ENCODE assay signal across 1 cellular context in genomic region chr20:53869466-53870258, GRCh38.
TF ChIP-seq lines count a peak whose summit lies in the region.

No MANE protein-coding gene starts in this region.

TF ChIP-seq in HepG2, 621 proteins besides CTCF, POLR2A, EP300 and RAD21 (continued from another document):
- TF ChIP-seq SRF (IDR thresholded peaks at IDR 0.05; ENCODE audit: low read depth, low read length) (peak; percentile 51; the same call in 1 of the 2 replicates), ZC3H4 (CRISPR knock-in tag; IDR thresholded peaks at IDR 0.05; ENCODE audit: borderline replicate concordance) (no peak), ZSCAN22 (CRISPR knock-in tag; IDR thresholded peaks at IDR 0.05) (no peak), ZNF703 (CRISPR knock-in tag; IDR thresholded peaks at IDR 0.05; ENCODE audit: borderline replicate concordance) (no peak), ZBTB21 (CRISPR knock-in tag; IDR thresholded peaks at IDR 0.05) (no peak), RBAK (CRISPR knock-in tag; IDR thresholded peaks at IDR 0.05) (no peak), ZNF292 (CRISPR knock-in tag; IDR thresholded peaks at IDR 0.05; ENCODE audit: borderline replicate concordance, low read depth) (peak; percentile 96), ZNF431 (CRISPR knock-in tag; IDR thresholded peaks at IDR 0.05; ENCODE audit: borderline replicate concordance, low read depth) (no peak), PLSCR1 (CRISPR knock-in tag; IDR thresholded peaks at IDR 0.05; ENCODE audit: borderline replicate concordance) (no peak), ZNF235 (CRISPR knock-in tag; IDR thresholded peaks at IDR 0.05; ENCODE audit: borderline replicate concordance) (no peak), ZNF543 (CRISPR knock-in tag; IDR thresholded peaks at IDR 0.05) (no peak), SMAD3 (CRISPR knock-in tag; IDR thresholded peaks at IDR 0.05) (peak; percentile 95), DMAP1 (CRISPR knock-in tag; IDR thresholded peaks at IDR 0.05) (peak; percentile 83), HDAC2 (CRISPR knock-in tag; IDR thresholded peaks at IDR 0.05) (peak; percentile 94), PAWR (CRISPR knock-in tag; IDR thresholded peaks at IDR 0.05; ENCODE audit: borderline replicate concordance) (no peak), HMG20A (CRISPR knock-in tag; IDR thresholded peaks at IDR 0.05; ENCODE audit: borderline replicate concordance) (peak; percentile 88), AHR (CRISPR knock-in tag; IDR thresholded peaks at IDR 0.05) (peak; percentile 57; the same call in 1 of the 2 replicates), ZNF451 (CRISPR knock-in tag; IDR thresholded peaks at IDR 0.05) (no peak), HMGXB4 (CRISPR knock-in tag; IDR thresholded peaks at IDR 0.05; ENCODE audit: borderline replicate concordance in 1 of 2, low read depth in 1 of 2) (peak; percentile 69 to 98), SP5 (CRISPR knock-in tag; IDR thresholded peaks at IDR 0.05; ENCODE audit: borderline replicate concordance, low read depth) (peak; percentile 76), ZFP36L1 (CRISPR knock-in tag; IDR thresholded peaks at IDR 0.05) (peak; percentile 85; the same call in 1 of the 2 replicates), SKI (IDR thresholded peaks at IDR 0.05; ENCODE audit: partially characterized antibody) (peak; percentile 59), ZSCAN25 (CRISPR knock-in tag; IDR thresholded peaks at IDR 0.05) (no peak; the same call in 1 of the 2 replicates), ETV5 (CRISPR knock-in tag; IDR thresholded peaks at IDR 0.05; ENCODE audit: borderline replicate concordance) (peak; percentile 57; the same call in 1 of the 2 replicates), KDM5B (CRISPR knock-in tag; IDR thresholded peaks at IDR 0.05; ENCODE audit: borderline replicate concordance) (no peak), FOXO1 (CRISPR knock-in tag; IDR thresholded peaks at IDR 0.05) (peak; percentile 90), ZKSCAN8 (CRISPR knock-in tag; IDR thresholded peaks at IDR 0.05; ENCODE audit: borderline replicate concordance) (peak; percentile 97; the same call in 1 of the 2 replicates), FOXA3 (CRISPR knock-in tag; IDR thresholded peaks at IDR 0.05) (peak; percentile 91), PCBP2 (optimal IDR thresholded peaks at IDR 0.05; ENCODE audit: low read depth, low read length, poor library complexity, severe bottlenecking) (no peak), ZBTB7B (CRISPR knock-in tag; IDR thresholded peaks at IDR 0.05) (peak; percentile 65; the same call in 1 of the 2 replicates), ZNF234 (CRISPR knock-in tag; conservative IDR thresholded peaks at IDR 0.05) (no peak), KMT2A (CRISPR knock-in tag; IDR thresholded peaks at IDR 0.05) (peak; percentile 88), MBNL3 (CRISPR knock-in tag; conservative IDR thresholded peaks at IDR 0.05) (no peak), ZNF20 (CRISPR knock-in tag; IDR thresholded peaks at IDR 0.05) (no peak), NRL (CRISPR knock-in tag; IDR thresholded peaks at IDR 0.05; ENCODE audit: borderline replicate concordance) (no peak), CBX5 (CRISPR knock-in tag; IDR thresholded peaks at IDR 0.05; ENCODE audit: borderline replicate concordance) (peak; percentile 76; the same call in 1 of the 2 replicates), NFKBIZ (CRISPR knock-in tag; IDR thresholded peaks at IDR 0.05) (peak; percentile 90; the same call in 1 of the 2 replicates), RBM22 (optimal IDR thresholded peaks at IDR 0.05; ENCODE audit: low read length) (no peak)
- TF ChIP-seq, protein P1, sequence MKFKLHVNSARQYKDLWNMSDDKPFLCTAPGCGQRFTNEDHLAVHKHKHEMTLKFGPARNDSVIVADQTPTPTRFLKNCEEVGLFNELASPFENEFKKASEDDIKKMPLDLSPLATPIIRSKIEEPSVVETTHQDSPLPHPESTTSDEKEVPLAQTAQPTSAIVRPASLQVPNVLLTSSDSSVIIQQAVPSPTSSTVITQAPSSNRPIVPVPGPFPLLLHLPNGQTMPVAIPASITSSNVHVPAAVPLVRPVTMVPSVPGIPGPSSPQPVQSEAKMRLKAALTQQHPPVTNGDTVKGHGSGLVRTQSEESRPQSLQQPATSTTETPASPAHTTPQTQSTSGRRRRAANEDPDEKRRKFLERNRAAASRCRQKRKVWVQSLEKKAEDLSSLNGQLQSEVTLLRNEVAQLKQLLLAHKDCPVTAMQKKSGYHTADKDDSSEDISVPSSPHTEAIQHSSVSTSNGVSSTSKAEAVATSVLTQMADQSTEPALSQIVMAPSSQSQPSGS (CRISPR knock-in tag; IDR thresholded peaks at IDR 0.05), result peak; percentile 88
- TF ChIP-seq, protein P2, sequence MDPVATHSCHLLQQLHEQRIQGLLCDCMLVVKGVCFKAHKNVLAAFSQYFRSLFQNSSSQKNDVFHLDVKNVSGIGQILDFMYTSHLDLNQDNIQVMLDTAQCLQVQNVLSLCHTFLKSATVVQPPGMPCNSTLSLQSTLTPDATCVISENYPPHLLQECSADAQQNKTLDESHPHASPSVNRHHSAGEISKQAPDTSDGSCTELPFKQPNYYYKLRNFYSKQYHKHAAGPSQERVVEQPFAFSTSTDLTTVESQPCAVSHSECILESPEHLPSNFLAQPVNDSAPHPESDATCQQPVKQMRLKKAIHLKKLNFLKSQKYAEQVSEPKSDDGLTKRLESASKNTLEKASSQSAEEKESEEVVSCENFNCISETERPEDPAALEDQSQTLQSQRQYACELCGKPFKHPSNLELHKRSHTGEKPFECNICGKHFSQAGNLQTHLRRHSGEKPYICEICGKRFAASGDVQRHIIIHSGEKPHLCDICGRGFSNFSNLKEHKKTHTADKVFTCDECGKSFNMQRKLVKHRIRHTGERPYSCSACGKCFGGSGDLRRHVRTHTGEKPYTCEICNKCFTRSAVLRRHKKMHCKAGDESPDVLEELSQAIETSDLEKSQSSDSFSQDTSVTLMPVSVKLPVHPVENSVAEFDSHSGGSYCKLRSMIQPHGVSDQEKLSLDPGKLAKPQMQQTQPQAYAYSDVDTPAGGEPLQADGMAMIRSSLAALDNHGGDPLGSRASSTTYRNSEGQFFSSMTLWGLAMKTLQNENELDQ (CRISPR knock-in tag; IDR thresholded peaks at IDR 0.05; ENCODE audit: borderline replicate concordance), result no peak
- TF ChIP-seq, protein P3, sequence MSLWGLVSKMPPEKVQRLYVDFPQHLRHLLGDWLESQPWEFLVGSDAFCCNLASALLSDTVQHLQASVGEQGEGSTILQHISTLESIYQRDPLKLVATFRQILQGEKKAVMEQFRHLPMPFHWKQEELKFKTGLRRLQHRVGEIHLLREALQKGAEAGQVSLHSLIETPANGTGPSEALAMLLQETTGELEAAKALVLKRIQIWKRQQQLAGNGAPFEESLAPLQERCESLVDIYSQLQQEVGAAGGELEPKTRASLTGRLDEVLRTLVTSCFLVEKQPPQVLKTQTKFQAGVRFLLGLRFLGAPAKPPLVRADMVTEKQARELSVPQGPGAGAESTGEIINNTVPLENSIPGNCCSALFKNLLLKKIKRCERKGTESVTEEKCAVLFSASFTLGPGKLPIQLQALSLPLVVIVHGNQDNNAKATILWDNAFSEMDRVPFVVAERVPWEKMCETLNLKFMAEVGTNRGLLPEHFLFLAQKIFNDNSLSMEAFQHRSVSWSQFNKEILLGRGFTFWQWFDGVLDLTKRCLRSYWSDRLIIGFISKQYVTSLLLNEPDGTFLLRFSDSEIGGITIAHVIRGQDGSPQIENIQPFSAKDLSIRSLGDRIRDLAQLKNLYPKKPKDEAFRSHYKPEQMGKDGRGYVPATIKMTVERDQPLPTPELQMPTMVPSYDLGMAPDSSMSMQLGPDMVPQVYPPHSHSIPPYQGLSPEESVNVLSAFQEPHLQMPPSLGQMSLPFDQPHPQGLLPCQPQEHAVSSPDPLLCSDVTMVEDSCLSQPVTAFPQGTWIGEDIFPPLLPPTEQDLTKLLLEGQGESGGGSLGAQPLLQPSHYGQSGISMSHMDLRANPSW (CRISPR knock-in tag; IDR thresholded peaks at IDR 0.05; ENCODE audit: borderline replicate concordance), result peak; percentile 49; the same call in 1 of the 2 replicates
TF ChIP-seq in HepG2: peak in this region for 234.
